In genomic region chr16:2152695-2153506, GRCh38 we compare ENCODE assay signal across 8 cellular contexts. TPM values are rescaled to one million over a fixed set of nuclear protein-coding genes. Genes with fewer than 3 reads are reported as not detected.
DNase-seq lines count a peak whose midpoint lies in the region; ATAC-seq lines count a peak whose summit lies in the region.

No MANE protein-coding gene starts in this region.

- ATAC-seq in stimulated activated effector memory CD8-positive, alpha-beta T cell treated with anti-CD3 and anti-CD28 coated beads, Interleukin-12 subunit alpha, Interleukin-12 subunit beta, amount 100 ng/mL, for 72 hours: no peak
- ATAC-seq in GM18909 (IDR thresholded peaks at IDR 0.05; ENCODE audit: poor library complexity, unreplicated experiment): no peak

- peaks cover 10% of the 10 kb centered on the region for H3K4me1 ChIP-seq in iPS-15b (ENCODE audit: control insufficient read depth, insufficient read depth, low read length)

- peaks cover 2% of the 10 kb centered on the region for H3K36me3 Mint-ChIP-seq in IgD-negative memory B cell
- peaks cover 28% of the 10 kb centered on the region for H3K36me3 Mint-ChIP-seq in activated T-helper 1 cell treated with anti-CD3 and anti-CD28 coated beads, Interleukin-12 subunit alpha, Interleukin-12 subunit beta, Interleukin-2, Interleukin-4 antibody, amounts not matched to agents 30 ng/mL and 10 ng/mL and 1 ng/mL, durations not matched to agents 14 hours and 24 hours and 36 hours (ENCODE audit: low read depth)
- peaks cover 75% of the 10 kb centered on the region for H3K36me3 Mint-ChIP-seq in stimulated activated effector memory CD8-positive, alpha-beta T cell treated with anti-CD3 and anti-CD28 coated beads, Interleukin-12 subunit alpha, Interleukin-12 subunit beta, amount 100 ng/mL, for 72 hours

- H3K9ac ChIP-seq in iPS-15b (ENCODE audit: low read depth, low read length): peak overlapping the region; percentile 97

- H3K9me3 ChIP-seq in iPS-15b (ENCODE audit: control insufficient read depth, insufficient read depth, low read length): no peaks in the 10 kb centered on the region

- intact Hi-C loops in activated T-helper 1 cell treated with anti-CD3 and anti-CD28 coated beads, Interleukin-12 subunit alpha, Interleukin-12 subunit beta, Interleukin-2, Interleukin-4 antibody, amounts not matched to agents 30 ng/mL and 10 ng/mL and 1 ng/mL, durations not matched to agents 14 hours and 24 hours and 36 hours (cut with micrococcal nuclease): loop anchor here (1.0 kb wide), 1 partner anchor 13 kb away; no protein-coding TSS in a partner anchor

- peak overlapping the region; percentile 82 to 94 (median 93) for H3K4me3 Mint-ChIP-seq in IgD-negative memory B cell
- H3K4me3 Mint-ChIP-seq in activated T-helper 1 cell treated with anti-CD3 and anti-CD28 coated beads, Interleukin-12 subunit alpha, Interleukin-12 subunit beta, Interleukin-2, Interleukin-4 antibody, amounts not matched to agents 30 ng/mL and 10 ng/mL and 1 ng/mL, durations not matched to agents 14 hours and 24 hours and 36 hours: peak overlapping the region; percentile 87
- peak overlapping the region; percentile 97 for H3K4me3 Mint-ChIP-seq in stimulated activated effector memory CD8-positive, alpha-beta T cell treated with anti-CD3 and anti-CD28 coated beads, Interleukin-12 subunit alpha, Interleukin-12 subunit beta, amount 100 ng/mL, for 72 hours

- H3K27me3 ChIP-seq in iPS-15b (ENCODE audit: control insufficient read depth, insufficient read depth, low read length): no peaks in the 10 kb centered on the region

- peak overlapping the region; percentile 100 for H3K4me3 ChIP-seq in iPS-15b (ENCODE audit: low read depth, low read length)

- peaks cover 13 to 46% (median 39%) of the 10 kb centered on the region in 3 donors for H3K4me1 Mint-ChIP-seq in IgD-negative memory B cell
- H3K4me1 Mint-ChIP-seq in activated T-helper 1 cell treated with anti-CD3 and anti-CD28 coated beads, Interleukin-12 subunit alpha, Interleukin-12 subunit beta, Interleukin-2, Interleukin-4 antibody, amounts not matched to agents 30 ng/mL and 10 ng/mL and 1 ng/mL, durations not matched to agents 14 hours and 24 hours and 36 hours (ENCODE audit: low read depth): peaks cover 24% of the 10 kb centered on the region
- H3K4me1 Mint-ChIP-seq in stimulated activated effector memory CD8-positive, alpha-beta T cell treated with anti-CD3 and anti-CD28 coated beads, Interleukin-12 subunit alpha, Interleukin-12 subunit beta, amount 100 ng/mL, for 72 hours: peaks cover 42% of the 10 kb centered on the region

- H3K9me3 Mint-ChIP-seq in IgD-negative memory B cell: no peaks in the 10 kb centered on the region
- no peaks in the 10 kb centered on the region for H3K9me3 Mint-ChIP-seq in activated T-helper 1 cell treated with anti-CD3 and anti-CD28 coated beads, Interleukin-12 subunit alpha, Interleukin-12 subunit beta, Interleukin-2, Interleukin-4 antibody, amounts not matched to agents 30 ng/mL and 10 ng/mL and 1 ng/mL, durations not matched to agents 14 hours and 24 hours and 36 hours
- no peaks in the 10 kb centered on the region for H3K9me3 Mint-ChIP-seq in stimulated activated effector memory CD8-positive, alpha-beta T cell treated with anti-CD3 and anti-CD28 coated beads, Interleukin-12 subunit alpha, Interleukin-12 subunit beta, amount 100 ng/mL, for 72 hours

- H3K36me3 ChIP-seq in iPS-15b (ENCODE audit: control insufficient read depth, insufficient read depth, low read length): peaks cover 31% of the 10 kb centered on the region

- peak overlapping the region; percentile 47 to 80 (median 62) for H3K27ac Mint-ChIP-seq in IgD-negative memory B cell
- H3K27ac Mint-ChIP-seq in activated T-helper 1 cell treated with anti-CD3 and anti-CD28 coated beads, Interleukin-12 subunit alpha, Interleukin-12 subunit beta, Interleukin-2, Interleukin-4 antibody, amounts not matched to agents 30 ng/mL and 10 ng/mL and 1 ng/mL, durations not matched to agents 14 hours and 24 hours and 36 hours: peak overlapping the region; percentile 89
- peak overlapping the region; percentile 92 for H3K27ac Mint-ChIP-seq in stimulated activated effector memory CD8-positive, alpha-beta T cell treated with anti-CD3 and anti-CD28 coated beads, Interleukin-12 subunit alpha, Interleukin-12 subunit beta, amount 100 ng/mL, for 72 hours

- no peaks in the 10 kb centered on the region for H3K27me3 Mint-ChIP-seq in IgD-negative memory B cell
- H3K27me3 Mint-ChIP-seq in activated T-helper 1 cell treated with anti-CD3 and anti-CD28 coated beads, Interleukin-12 subunit alpha, Interleukin-12 subunit beta, Interleukin-2, Interleukin-4 antibody, amounts not matched to agents 30 ng/mL and 10 ng/mL and 1 ng/mL, durations not matched to agents 14 hours and 24 hours and 36 hours (ENCODE audit: insufficient read depth): no peaks in the 10 kb centered on the region

- DNase-seq in DMS 273 treated with DMSO at 0.1 percent for 48 hours (lab: John Stamatoyannopoulos, UW) (peak; percentile 58), NCI-H1694 treated with DMSO at 0.1 percent for 48 hours (lab: John Stamatoyannopoulos, UW) (no peak), islet precursor cell (no peak)
- DNase-seq in activated T-helper 1 cell treated with anti-CD3 and anti-CD28 coated beads, Interleukin-12 subunit alpha, Interleukin-12 subunit beta, Interleukin-2, Interleukin-4 antibody, amounts not matched to agents 30 ng/mL and 10 ng/mL and 1 ng/mL, durations not matched to agents 14 hours and 24 hours and 36 hours (ENCODE audit: low spot score): no peak
- DNase-seq in stimulated activated effector memory CD8-positive, alpha-beta T cell treated with anti-CD3 and anti-CD28 coated beads, Interleukin-12 subunit alpha, Interleukin-12 subunit beta, amount 100 ng/mL, for 72 hours (ENCODE audit: low spot score in 2 of 2): no peak

RNA-seq across cellular contexts. Expression of gene TRAF7, which starts 2.7 kb away (rescaled TPM):
- polyA plus RNA-seq in IgD-negative memory B cell: 7.0 TPM
- total RNA-seq in activated T-helper 1 cell treated with anti-CD3 and anti-CD28 coated beads, Interleukin-12 subunit alpha, Interleukin-12 subunit beta, Interleukin-2, Interleukin-4 antibody, amounts not matched to agents 30 ng/mL and 10 ng/mL and 1 ng/mL, durations not matched to agents 14 hours and 24 hours and 36 hours: 70.4 and 73.1 TPM in 2 replicates

RNA-seq across cellular contexts. Expression of gene RAB26, which starts 4.5 kb away (rescaled TPM):
- 0.41 TPM for polyA plus RNA-seq in IgD-negative memory B cell
- total RNA-seq in activated T-helper 1 cell treated with anti-CD3 and anti-CD28 coated beads, Interleukin-12 subunit alpha, Interleukin-12 subunit beta, Interleukin-2, Interleukin-4 antibody, amounts not matched to agents 30 ng/mL and 10 ng/mL and 1 ng/mL, durations not matched to agents 14 hours and 24 hours and 36 hours: 0.24 and 0.70 TPM in 2 replicates

RNA-seq across cellular contexts. Expression of gene PKD1, which starts 17.2 kb away (rescaled TPM):
- polyA plus RNA-seq in IgD-negative memory B cell: 7.4 TPM
- 92.5 and 104 TPM in 2 replicates for total RNA-seq in activated T-helper 1 cell treated with anti-CD3 and anti-CD28 coated beads, Interleukin-12 subunit alpha, Interleukin-12 subunit beta, Interleukin-2, Interleukin-4 antibody, amounts not matched to agents 30 ng/mL and 10 ng/mL and 1 ng/mL, durations not matched to agents 14 hours and 24 hours and 36 hours

RNA-seq across cellular contexts. Expression of gene CASKIN1, which starts 43.5 kb away (rescaled TPM):
- polyA plus RNA-seq in IgD-negative memory B cell: not detected
- 1.0 and 1.2 TPM in 2 replicates for total RNA-seq in activated T-helper 1 cell treated with anti-CD3 and anti-CD28 coated beads, Interleukin-12 subunit alpha, Interleukin-12 subunit beta, Interleukin-2, Interleukin-4 antibody, amounts not matched to agents 30 ng/mL and 10 ng/mL and 1 ng/mL, durations not matched to agents 14 hours and 24 hours and 36 hours

RNA-seq across cellular contexts. Expression of gene MLST8, which starts 52.4 kb away (rescaled TPM):
- 44.1 TPM for polyA plus RNA-seq in IgD-negative memory B cell
- 57.0 and 61.9 TPM in 2 replicates for total RNA-seq in activated T-helper 1 cell treated with anti-CD3 and anti-CD28 coated beads, Interleukin-12 subunit alpha, Interleukin-12 subunit beta, Interleukin-2, Interleukin-4 antibody, amounts not matched to agents 30 ng/mL and 10 ng/mL and 1 ng/mL, durations not matched to agents 14 hours and 24 hours and 36 hours
